27 cellular contexts compared by ENCODE assay signal in genomic region chr13:93450761-93451160, GRCh38.
"Had no signal": no experiment of that assay in that cellular context is flagged by ENCODE, and none has a peak within 500 bp of the region (broad histone marks: within the 10 kb centered on the region; RNA-seq: fewer than 3 reads in every experiment).

No MANE protein-coding gene starts in this region.

- H3K36me3 ChIP-seq: ascending aorta, esophagus squamous epithelium, gastroesophageal sphincter, heart right ventricle had no signal

- H3K4me1 ChIP-seq: ascending aorta, esophagus squamous epithelium, gastroesophageal sphincter, heart right ventricle had no signal

- H3K27me3 ChIP-seq: ascending aorta, esophagus squamous epithelium, gastroesophageal sphincter, heart right ventricle had no signal

- ATAC-seq: activated CD4-positive, alpha-beta T cell treated with anti-CD3 and anti-CD28 coated beads for 36 hours; activated CD8-positive, alpha-beta memory T cell treated with anti-CD3 and anti-CD28 coated beads, Interleukin-2, amount 10 ng/mL, durations not matched to agents 7 days and 5 days; activated CD8-positive, alpha-beta T cell treated with anti-CD3 and anti-CD28 coated beads, Interleukin-2, amount 10 ng/mL, durations not matched to agents 7 days and 5 days; activated naive CD4-positive, alpha-beta T cell treated with anti-CD3 and anti-CD28 coated beads, Interleukin-2, amount 50 U/mL, for 72 hours; activated T-cell treated with anti-CD3 and anti-CD28 coated beads, Interleukin-2, amount 50 U/mL, for 72 hours; effector memory CD8-positive, alpha-beta T cell; gastroesophageal sphincter; heart right ventricle had no signal

- H3K4me3 ChIP-seq: ascending aorta, esophagus squamous epithelium, gastroesophageal sphincter, heart right ventricle had no signal

- H3K9me3 ChIP-seq: ascending aorta, esophagus squamous epithelium, gastroesophageal sphincter, heart right ventricle had no signal

- DNase-seq: activated CD4-positive, alpha-beta memory T cell treated with anti-CD3 and anti-CD28 coated beads for 36 hours; activated CD4-positive, alpha-beta T cell treated with anti-CD3 and anti-CD28 coated beads for 36 hours; activated CD4-positive, alpha-beta T cell treated with anti-CD3 and anti-CD28 coated beads, Interleukin-2, amount 10 ng/mL, durations not matched to agents 24 days and 14 days; activated CD4-positive, CD25-positive, alpha-beta regulatory T cell; activated CD4-positive, CD25-positive, alpha-beta regulatory T cell treated with anti-CD3 and anti-CD28 coated beads, Interleukin-2, amount 50 U/mL, for 72 hours; activated CD8-positive, alpha-beta memory T cell treated with anti-CD3 and anti-CD28 coated beads, Interleukin-2, amount 10 ng/mL, durations not matched to agents 7 days and 5 days; activated CD8-positive, alpha-beta memory T cell treated with anti-CD3 and anti-CD28 coated beads, Interleukin-2, amount 50 U/mL, for 4 hours; activated CD8-positive, alpha-beta T cell treated with anti-CD3 and anti-CD28 coated beads, Interleukin-2, amount 10 ng/mL, durations not matched to agents 7 days and 5 days; activated gamma-delta T cell; activated naive CD4-positive, alpha-beta T cell; activated naive CD4-positive, alpha-beta T cell treated with anti-CD3 and anti-CD28 coated beads, Interleukin-2, amount 10 ng/mL, durations not matched to agents 7 days and 5 days; activated naive CD8-positive, alpha-beta T cell treated with anti-CD3 and anti-CD28 coated beads, Interleukin-2, amount 10 ng/mL, durations not matched to agents 7 days and 5 days; activated T-cell treated with anti-CD3 and anti-CD28 coated beads, Interleukin-2, amount 50 U/mL, for 24 hours; activated T-cell treated with anti-CD3 and anti-CD28 coated beads, Interleukin-2, amount 50 U/mL, for 72 hours; caudate nucleus; cortex of kidney; dermis blood vessel endothelial cell; effector CD4-positive, alpha-beta T cell; effector memory CD8-positive, alpha-beta T cell; esophagus squamous epithelium; foreskin melanocyte; heart right ventricle; T-helper 2 cell had no signal

- H3K27ac ChIP-seq: ascending aorta, epithelial cell of prostate, esophagus squamous epithelium, gastroesophageal sphincter, heart right ventricle had no signal
